Comparison of ENCODE assay signal across 8 cellular contexts in the genomic region with DNA sequence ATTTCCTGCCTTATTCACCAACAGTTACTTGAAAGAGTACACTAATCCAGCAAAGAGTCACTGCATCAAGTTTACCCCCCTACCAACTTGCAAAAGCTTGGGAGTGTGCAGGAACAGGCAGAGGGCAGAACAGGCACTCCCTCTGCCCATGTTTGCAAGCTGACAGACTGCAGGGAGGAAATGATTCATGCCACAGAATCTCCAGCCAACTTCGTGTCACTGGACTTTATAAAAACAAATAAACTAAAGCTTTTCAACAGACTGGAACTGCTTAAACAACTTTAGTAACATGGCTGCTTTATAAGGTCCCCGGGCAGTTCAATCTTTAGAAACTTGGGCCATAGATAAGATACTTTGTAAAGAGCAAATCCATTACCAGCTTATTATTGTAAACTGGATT.
DNase-seq lines count a peak whose midpoint lies in the region; ATAC-seq and FAIRE-seq lines count a peak whose summit lies in the region.

No MANE protein-coding gene starts in this region.

- no peak for ATAC-seq in HG02884 (IDR thresholded peaks at IDR 0.05; ENCODE audit: unreplicated experiment)
- no peak for ATAC-seq in GM19395 (IDR thresholded peaks at IDR 0.05; ENCODE audit: unreplicated experiment)

- DNase-seq in COLO829 (ENCODE audit: low spot score) (peak; percentile 21), RCC 7860 (ENCODE audit: low spot score) (peak; percentile 74), fibroblast of gingiva (ENCODE audit: low read depth) (peak; percentile 87), non-pigmented ciliary epithelial cell (ENCODE audit: low read depth) (peak; percentile 76), NCI-H2196 treated with DMSO at 0.1 percent for 48 hours (lab: John Stamatoyannopoulos, UW; ENCODE audit: unreplicated experiment) (no peak)
- DNase-seq in activated effector memory CD4-positive, alpha-beta T cell treated with anti-CD3 and anti-CD28 coated beads, Interleukin-2, amount 50 U/mL, for 16 hours, result no peak

- FAIRE-seq in RCC 7860 (lab: Jason Lieb, UNC), result peak; percentile 87

Comparison
In these comparisons a context has a peak if more than half of its experiments do, and no peak if none do; other contexts are left out.
1. DNase-seq: peak in COLO829 (single experiment), RCC 7860 (single experiment), fibroblast of gingiva (single experiment) and non-pigmented ciliary epithelial cell (single experiment); none in NCI-H2196 treated with DMSO at 0.1 percent for 48 hours (single experiment) and activated effector memory CD4-positive, alpha-beta T cell treated with anti-CD3 and anti-CD28 coated beads, Interleukin-2, amount 50 U/mL, for 16 hours (single experiment).